Comparison of ENCODE assay signal across 22 cellular contexts in the genomic region with DNA sequence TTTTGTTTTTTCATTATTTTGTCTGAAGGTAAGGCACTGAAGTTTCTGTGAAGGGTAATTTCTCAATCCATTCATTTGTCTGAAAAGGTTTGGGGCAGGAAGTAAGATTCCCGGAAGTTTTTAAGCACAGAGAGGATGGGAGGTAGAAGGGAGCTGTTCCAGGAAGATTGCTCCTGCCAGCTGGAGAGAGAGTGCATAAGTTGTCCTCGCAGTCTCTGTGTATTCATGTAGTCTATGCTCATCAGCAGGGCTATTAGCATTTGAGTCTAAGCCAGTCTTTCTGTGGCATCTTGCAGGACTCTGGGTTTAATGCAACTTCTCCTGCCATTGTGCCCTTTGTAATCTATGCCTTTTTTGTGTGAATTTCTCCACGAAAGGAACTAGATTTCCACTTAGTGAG.
DNase-seq lines count a peak whose midpoint lies in the region; ATAC-seq and TF ChIP-seq lines count a peak whose summit lies in the region.
"Had no signal": no experiment of that assay in that cellular context is flagged by ENCODE, and none has a peak within 500 bp of the region (broad histone marks: within the 10 kb centered on the region; RNA-seq: fewer than 3 reads in every experiment).

No MANE protein-coding gene starts in this region.

- H3K36me3 ChIP-seq in GM23248 (ENCODE audit: low read depth) (no peaks in the 10 kb centered on the region), ascending aorta (no peaks in the 10 kb centered on the region), smooth muscle cell (ENCODE audit: low read depth) (no peaks in the 10 kb centered on the region)
- H3K36me3 ChIP-seq: adrenal gland, HAP-1, neutrophil, uterus had no signal

- H4K20me1 ChIP-seq in GM23248 (ENCODE audit: insufficient read depth) (no peaks in the 10 kb centered on the region), smooth muscle cell (ENCODE audit: low read depth) (no peaks in the 10 kb centered on the region)

- H2AFZ ChIP-seq in GM23248 (peak overlapping the region; percentile 70), smooth muscle cell (ENCODE audit: low read depth) (peak overlapping the region; percentile 38)

- intact Hi-C loops in ascending aorta (cut with DNase I) (no loop called here), left colon (cut with DNase I, micrococcal nuclease) (no loop called here)

- WGBS in GM23248 (ENCODE audit: low coverage in 1 of 2, low lambda C conversion rate in 2 of 2, missing lambda C conversion rate in 2 of 2), 2 experiments = 13 to 21% methylated on average over 3 of the region's 3 CpGs
- 36% methylated on average over 3 of the region's 3 CpGs for WGBS in smooth muscle cell (ENCODE audit: low lambda C conversion rate)

- in situ Hi-C loops in GM23248 (cut with MboI) (no loop called here), ACHN (cut with HindIII; ENCODE audit: low pct_ligation_motif_present, low pct_unique_long_range_greater_than_20kb, low sequenced_read_pairs) (no loop called here)

- H3K4me3 ChIP-seq in GM23248 (no peak overlapping the region), ascending aorta (no peak overlapping the region), smooth muscle cell (no peak overlapping the region)
- H3K4me3 ChIP-seq: adrenal gland, HAP-1, lung, uterus had no signal

- H3K27me3 ChIP-seq in GM23248 (replicated peaks; ENCODE audit: insufficient read depth) = no peaks in the 10 kb centered on the region
- H3K27me3 ChIP-seq in ascending aorta = no peaks in the 10 kb centered on the region
- H3K27me3 ChIP-seq in smooth muscle cell (ENCODE audit: low read depth) = no peaks in the 10 kb centered on the region
- H3K27me3 ChIP-seq: adrenal gland, neutrophil, uterus had no signal

- H3K9me3 ChIP-seq in GM23248 (ENCODE audit: low read depth) = no peaks in the 10 kb centered on the region
- H3K9me3 ChIP-seq in ascending aorta = peaks cover 0 to 6% of the 10 kb centered on the region in 2 donors
- H3K9me3 ChIP-seq in smooth muscle cell (replicated peaks; ENCODE audit: low read depth) = no peaks in the 10 kb centered on the region
- H3K9me3 ChIP-seq: adrenal gland, HAP-1 had no signal

- H3K9me2 ChIP-seq in GM23248 (ENCODE audit: insufficient read depth) = no peaks in the 10 kb centered on the region

- H3K9ac ChIP-seq in GM23248 (no peak overlapping the region), smooth muscle cell (ENCODE audit: low read depth) (no peak overlapping the region)

- H3K4me1 ChIP-seq in GM23248 (ENCODE audit: insufficient read depth) (peaks cover 52% of the 10 kb centered on the region), ascending aorta (peaks cover 5 to 32% of the 10 kb centered on the region in 2 donors), smooth muscle cell (ENCODE audit: low read depth) (peaks cover 15% of the 10 kb centered on the region)

- H3K4me2 ChIP-seq in GM23248 (ENCODE audit: unreplicated experiment) (peak overlapping the region; percentile 9), smooth muscle cell (no peak overlapping the region)

- H3F3A ChIP-seq in GM23248 (ENCODE audit: insufficient read depth) = peaks cover 40% of the 10 kb centered on the region
- peaks cover 29% of the 10 kb centered on the region for H3F3A ChIP-seq in smooth muscle cell (ENCODE audit: low read depth)

- H3K27ac ChIP-seq in GM23248 = peak overlapping the region; percentile 40
- H3K27ac ChIP-seq in ascending aorta = peak overlapping the region; percentile 46 to 59
- H3K27ac ChIP-seq in smooth muscle cell (ENCODE audit: low read depth) = peak overlapping the region; percentile 60
- H3K27ac ChIP-seq: neutrophil, uterus had no signal

- DNase-seq in GM23248 (peak; percentile 45), ascending aorta (ENCODE audit: low spot score in 2 of 2) (no peak), left colon (no peak), smooth muscle cell (lab: John Stamatoyannopoulos, UW; ENCODE audit: unreplicated experiment) (no peak), GM10266 (ENCODE audit: extremely low spot score) (no peak), AG20443 (ENCODE audit: low spot score) (no peak), ACHN (no peak)
- DNase-seq: activated CD8-positive, alpha-beta T cell treated with anti-CD3 and anti-CD28 coated beads for 36 hours; activated T-cell treated with anti-CD3 and anti-CD28 coated beads for 4 hours; adrenal gland; CD4-positive, alpha-beta T cell; cortex of kidney; hippocampal formation; MV-4-11; OCI-M1; Right ventricle myocardium superior; uterus had no signal

- TF ChIP-seq CTCF in ascending aorta (IDR thresholded peaks at IDR 0.05) = no peak
- TF ChIP-seq CTCF in smooth muscle cell (IDR thresholded peaks at IDR 0.05; ENCODE audit: borderline replicate concordance, insufficient read depth, poor library complexity, severe bottlenecking) = no peak
- no peak for TF ChIP-seq CTCF in GM10266 (IDR thresholded peaks at IDR 0.05; ENCODE audit: control insufficient read depth, insufficient read depth, low read depth, missing control alignments)

- H3K79me2 ChIP-seq in GM23248 (ENCODE audit: insufficient read depth) (no peaks in the 10 kb centered on the region), smooth muscle cell (ENCODE audit: low read depth) (no peaks in the 10 kb centered on the region)

- ATAC-seq in left colon (peak; percentile 46), HG02852 (IDR thresholded peaks at IDR 0.05; ENCODE audit: unreplicated experiment) (no peak)
- ATAC-seq: activated CD4-positive, CD25-positive, alpha-beta regulatory T cell treated with anti-CD3 and anti-CD28 coated beads, Interleukin-2, amount 50 U/mL, for 24 hours; activated CD8-positive, alpha-beta T cell treated with anti-CD3 and anti-CD28 coated beads for 36 hours had no signal
